Comparison of ENCODE assay signal across 21 cellular contexts in genomic region chr20:46133886-46134654, GRCh38.
"Had no signal": no experiment of that assay in that cellular context is flagged by ENCODE, and none has a peak within 500 bp of the region (broad histone marks: within the 10 kb centered on the region; RNA-seq: fewer than 3 reads in every experiment).

No MANE protein-coding gene starts in this region.

- H3K27me3 ChIP-seq: testis, vagina had no signal

- H3K27ac ChIP-seq: dorsolateral prefrontal cortex, heart left ventricle, neutrophil, spleen, testis, tibial nerve, upper lobe of right lung, vagina had no signal

- DNase-seq: dorsolateral prefrontal cortex; effector CD8-positive, alpha-beta T cell; foreskin melanocyte; heart left ventricle; hippocampal formation; kidney glomerular epithelial cell; mesendoderm; naive B cell; spleen; stimulated activated CD4-positive, alpha-beta T cell treated with anti-CD3 and anti-CD28 coated beads, Interleukin-15, amount 100 ng/mL, for 24 hours; stimulated activated CD4-positive, alpha-beta T cell treated with anti-CD3 and anti-CD28 coated beads, Interleukin-1b, Interleukin-23, amount 100 ng/mL, for 48 hours; stimulated activated CD4-positive, alpha-beta T cell treated with anti-CD3 and anti-CD28 coated beads, Interleukin-4, amount 100 ng/mL, for 24 hours; stimulated activated naive CD8-positive, alpha-beta T cell treated with anti-CD3 and anti-CD28 coated beads, Interleukin-15, amount 100 ng/mL, for 72 hours; testis; upper lobe of right lung had no signal

- H3K36me3 ChIP-seq: neutrophil, tibial nerve, upper lobe of right lung, vagina had no signal

- ATAC-seq: heart left ventricle; sciatic nerve; stimulated activated memory B cell treated with anti-CD40 and anti-IgM and Interleukin-4, amounts not matched to agents 10 μg/mL and 1 μg/mL and 100 μg/mL, for 72 hours; stimulated activated naive CD8-positive, alpha-beta T cell treated with anti-CD3 and anti-CD28 coated beads, Interleukin-15, amount 100 ng/mL, for 72 hours; upper lobe of right lung had no signal

- H3K4me3 Mint-ChIP-seq: nephron; stimulated activated memory B cell treated with anti-CD40 and anti-IgM and Interleukin-4, amounts not matched to agents 10 μg/mL and 1 μg/mL and 100 μg/mL, for 72 hours; stimulated activated naive CD8-positive, alpha-beta T cell treated with anti-CD3 and anti-CD28 coated beads, Interleukin-15, amount 100 ng/mL, for 72 hours had no signal

- H3K4me3 ChIP-seq: dorsolateral prefrontal cortex, heart left ventricle, spleen, testis, tibial nerve, upper lobe of right lung, vagina had no signal

- H3K9me3 Mint-ChIP-seq: naive B cell; nephron; stimulated activated memory B cell treated with anti-CD40 and anti-IgM and Interleukin-4, amounts not matched to agents 10 μg/mL and 1 μg/mL and 100 μg/mL, for 72 hours; stimulated activated naive CD8-positive, alpha-beta T cell treated with anti-CD3 and anti-CD28 coated beads, Interleukin-15, amount 100 ng/mL, for 72 hours had no signal

- H3K27ac Mint-ChIP-seq: nephron; stimulated activated memory B cell treated with anti-CD40 and anti-IgM and Interleukin-4, amounts not matched to agents 10 μg/mL and 1 μg/mL and 100 μg/mL, for 72 hours; stimulated activated naive CD8-positive, alpha-beta T cell treated with anti-CD3 and anti-CD28 coated beads, Interleukin-15, amount 100 ng/mL, for 72 hours had no signal

- H3K9me3 ChIP-seq: heart left ventricle, neutrophil, spleen, testis, tibial nerve, upper lobe of right lung, vagina had no signal

- H3K36me3 Mint-ChIP-seq: naive B cell had no signal
